ENCODE assay signal across 9 cellular contexts in the genomic region with DNA sequence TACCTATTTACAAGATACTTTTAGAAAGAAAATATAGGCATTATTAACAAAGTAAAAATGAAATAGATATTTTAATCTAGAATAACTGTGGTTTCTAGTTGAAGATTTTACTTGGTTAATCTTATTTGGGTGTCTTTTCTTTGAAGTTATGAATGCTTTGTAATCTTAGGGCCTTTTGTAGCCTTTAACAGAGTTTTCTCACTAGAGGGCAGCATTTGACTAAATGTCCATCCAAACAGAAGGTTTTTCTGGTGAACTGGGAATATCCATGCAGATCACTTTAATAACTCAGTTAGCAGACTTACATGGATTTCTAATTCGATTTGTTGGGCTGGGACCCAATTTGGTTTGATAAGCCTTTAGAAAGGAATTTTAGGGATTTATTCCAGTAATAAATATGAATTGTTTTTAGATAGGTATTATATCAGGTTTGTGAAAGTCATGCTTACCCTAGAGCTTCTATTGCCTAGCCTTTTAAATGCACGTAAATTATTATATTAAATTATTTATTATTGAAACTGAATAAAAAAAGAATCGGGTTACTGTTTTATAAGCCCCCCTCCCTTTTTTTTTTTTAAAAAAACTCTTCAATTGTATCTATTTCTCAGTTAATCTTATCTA.
DNase-seq lines count a peak whose midpoint lies in the region; ATAC-seq and TF ChIP-seq lines count a peak whose summit lies in the region.
"Had no signal": no experiment of that assay in that cellular context is flagged by ENCODE, and none has a peak within 500 bp of the region (broad histone marks: within the 10 kb centered on the region; RNA-seq: fewer than 3 reads in every experiment).

No MANE protein-coding gene starts in this region.

- TF ChIP-seq CTCF in activated CD8-positive, alpha-beta T cell treated with anti-CD3 and anti-CD28 coated beads for 36 hours (IDR thresholded peaks at IDR 0.05) = peak; percentile 70
- TF ChIP-seq CTCF in foreskin keratinocyte (conservative IDR thresholded peaks at IDR 0.05) = peak; percentile 85
- peak in 1 of 4 experiments; percentile 17 for TF ChIP-seq CTCF in uterus (IDR thresholded peaks at IDR 0.05)

- H3K27me3 ChIP-seq in foreskin keratinocyte = peaks cover 19% of the 10 kb centered on the region
- H3K27me3 ChIP-seq in uterus = no peaks in the 10 kb centered on the region

- intact Hi-C loops in activated CD8-positive, alpha-beta T cell treated with anti-CD3 and anti-CD28 coated beads for 36 hours (cut with micrococcal nuclease) = no loop called here
- intact Hi-C loops in uterus (cut with DNase I; ENCODE audit: low total_unique reads) = no loop called here

- H3K36me3 Mint-ChIP-seq in activated CD8-positive, alpha-beta T cell treated with anti-CD3 and anti-CD28 coated beads for 36 hours (ENCODE audit: low read depth) = no peaks in the 10 kb centered on the region
- no peaks in the 10 kb centered on the region for H3K36me3 Mint-ChIP-seq in activated CD8-positive, alpha-beta T cell treated with anti-CD3 and anti-CD28 coated beads, Interleukin-2, amount 10 ng/mL, durations not matched to agents 7 days and 5 days (ENCODE audit: low read depth)
- no peaks in the 10 kb centered on the region for H3K36me3 Mint-ChIP-seq in activated CD8-positive, alpha-beta memory T cell treated with anti-CD3 and anti-CD28 coated beads, Interleukin-2, amount 10 ng/mL, durations not matched to agents 7 days and 5 days
- H3K36me3 Mint-ChIP-seq: CD4-positive, CD25-positive, alpha-beta regulatory T cell had no signal

- no peaks in the 10 kb centered on the region for H3K36me3 ChIP-seq in uterus

- no peaks in the 10 kb centered on the region for H3K4me1 ChIP-seq in foreskin keratinocyte
- H3K4me1 ChIP-seq in uterus = no peaks in the 10 kb centered on the region

- no peaks in the 10 kb centered on the region for H3K9me3 ChIP-seq in uterus

- H3K4me3 ChIP-seq in uterus = no peak overlapping the region

- no peak overlapping the region for H3K4me3 Mint-ChIP-seq in activated CD8-positive, alpha-beta T cell treated with anti-CD3 and anti-CD28 coated beads for 36 hours
- no peak overlapping the region for H3K4me3 Mint-ChIP-seq in activated CD8-positive, alpha-beta T cell treated with anti-CD3 and anti-CD28 coated beads, Interleukin-2, amount 10 ng/mL, durations not matched to agents 7 days and 5 days
- no peak overlapping the region for H3K4me3 Mint-ChIP-seq in activated CD8-positive, alpha-beta memory T cell treated with anti-CD3 and anti-CD28 coated beads, Interleukin-2, amount 10 ng/mL, durations not matched to agents 7 days and 5 days
- H3K4me3 Mint-ChIP-seq: CD4-positive, CD25-positive, alpha-beta regulatory T cell had no signal

- H3K27ac ChIP-seq in foreskin keratinocyte (no peak overlapping the region), uterus (no peak overlapping the region)

- CTCF ChIA-PET in activated CD8-positive, alpha-beta T cell treated with anti-CD3 and anti-CD28 coated beads for 36 hours (lab: Charles Lee) = interaction anchor here (0.8 to 1.5 kb wide), 4 partner anchors 13 to 99 kb away, joined by 3 to 5 read pairs (median 4); no protein-coding TSS in a partner anchor
- CTCF ChIA-PET in activated CD8-positive, alpha-beta T cell treated with anti-CD3 and anti-CD28 coated beads, Interleukin-2, amount 10 ng/mL, durations not matched to agents 7 days and 5 days (lab: Charles Lee) = no interaction called here
- CTCF ChIA-PET in activated CD8-positive, alpha-beta memory T cell treated with anti-CD3 and anti-CD28 coated beads, Interleukin-2, amount 10 ng/mL, durations not matched to agents 7 days and 5 days (lab: Charles Lee) = interaction anchor here (1.3 kb wide), 1 partner anchor 69 kb away, joined by 4 read pairs; no protein-coding TSS in a partner anchor

- POLR2A ChIA-PET in activated CD8-positive, alpha-beta T cell treated with anti-CD3 and anti-CD28 coated beads for 36 hours (lab: Charles Lee) = no interaction called here
- POLR2A ChIA-PET in activated CD8-positive, alpha-beta T cell treated with anti-CD3 and anti-CD28 coated beads, Interleukin-2, amount 10 ng/mL, durations not matched to agents 7 days and 5 days (lab: Charles Lee) = no interaction called here

- peaks cover 21% of the 10 kb centered on the region for H3K27me3 Mint-ChIP-seq in activated CD8-positive, alpha-beta T cell treated with anti-CD3 and anti-CD28 coated beads for 36 hours
- peaks cover 17% of the 10 kb centered on the region for H3K27me3 Mint-ChIP-seq in activated CD8-positive, alpha-beta T cell treated with anti-CD3 and anti-CD28 coated beads, Interleukin-2, amount 10 ng/mL, durations not matched to agents 7 days and 5 days (ENCODE audit: low read depth)
- H3K27me3 Mint-ChIP-seq in activated CD8-positive, alpha-beta memory T cell treated with anti-CD3 and anti-CD28 coated beads, Interleukin-2, amount 10 ng/mL, durations not matched to agents 7 days and 5 days = peaks cover 28% of the 10 kb centered on the region

- H3K4me1 Mint-ChIP-seq in activated CD8-positive, alpha-beta T cell treated with anti-CD3 and anti-CD28 coated beads for 36 hours (ENCODE audit: low read depth) = no peaks in the 10 kb centered on the region
- H3K4me1 Mint-ChIP-seq in activated CD8-positive, alpha-beta T cell treated with anti-CD3 and anti-CD28 coated beads, Interleukin-2, amount 10 ng/mL, durations not matched to agents 7 days and 5 days (ENCODE audit: low read depth) = no peaks in the 10 kb centered on the region
- no peaks in the 10 kb centered on the region for H3K4me1 Mint-ChIP-seq in activated CD8-positive, alpha-beta memory T cell treated with anti-CD3 and anti-CD28 coated beads, Interleukin-2, amount 10 ng/mL, durations not matched to agents 7 days and 5 days
- H3K4me1 Mint-ChIP-seq: CD4-positive, CD25-positive, alpha-beta regulatory T cell had no signal

- DNase-seq in activated CD8-positive, alpha-beta T cell treated with anti-CD3 and anti-CD28 coated beads for 36 hours = no peak
- no peak for DNase-seq in activated CD8-positive, alpha-beta T cell treated with anti-CD3 and anti-CD28 coated beads, Interleukin-2, amount 10 ng/mL, durations not matched to agents 7 days and 5 days
- DNase-seq in NCI-H1105 treated with DMSO at 0.1 percent for 48 hours (lab: John Stamatoyannopoulos, UW) (peak; percentile 78), foreskin keratinocyte (peak in 1 of 2 donors; percentile 43), superior temporal gyrus (ENCODE audit: extremely low spot score) (peak; percentile 89), uterus (no peak)
- DNase-seq in activated CD8-positive, alpha-beta memory T cell treated with anti-CD3 and anti-CD28 coated beads, Interleukin-2, amount 10 ng/mL, durations not matched to agents 7 days and 5 days = no peak

- TF ChIP-seq POLR2A in uterus (IDR thresholded peaks at IDR 0.05) = no peak

- no peaks in the 10 kb centered on the region for H3K9me3 Mint-ChIP-seq in activated CD8-positive, alpha-beta T cell treated with anti-CD3 and anti-CD28 coated beads for 36 hours
- H3K9me3 Mint-ChIP-seq in activated CD8-positive, alpha-beta T cell treated with anti-CD3 and anti-CD28 coated beads, Interleukin-2, amount 10 ng/mL, durations not matched to agents 7 days and 5 days (ENCODE audit: insufficient read depth) = no peaks in the 10 kb centered on the region
- no peaks in the 10 kb centered on the region for H3K9me3 Mint-ChIP-seq in activated CD8-positive, alpha-beta memory T cell treated with anti-CD3 and anti-CD28 coated beads, Interleukin-2, amount 10 ng/mL, durations not matched to agents 7 days and 5 days (ENCODE audit: low read depth)

- H3K27ac Mint-ChIP-seq in activated CD8-positive, alpha-beta T cell treated with anti-CD3 and anti-CD28 coated beads for 36 hours = no peak overlapping the region
- H3K27ac Mint-ChIP-seq in activated CD8-positive, alpha-beta T cell treated with anti-CD3 and anti-CD28 coated beads, Interleukin-2, amount 10 ng/mL, durations not matched to agents 7 days and 5 days = no peak overlapping the region
- no peak overlapping the region for H3K27ac Mint-ChIP-seq in activated CD8-positive, alpha-beta memory T cell treated with anti-CD3 and anti-CD28 coated beads, Interleukin-2, amount 10 ng/mL, durations not matched to agents 7 days and 5 days
- H3K27ac Mint-ChIP-seq: CD4-positive, CD25-positive, alpha-beta regulatory T cell had no signal

- no peak for ATAC-seq in activated CD8-positive, alpha-beta T cell treated with anti-CD3 and anti-CD28 coated beads for 36 hours
- no peak for ATAC-seq in activated CD8-positive, alpha-beta T cell treated with anti-CD3 and anti-CD28 coated beads, Interleukin-2, amount 10 ng/mL, durations not matched to agents 7 days and 5 days
- ATAC-seq in SK-N-SH treated with all-trans-retinoic acid at 6 μM for 48 hours (peak; percentile 82), foreskin keratinocyte (peak; percentile 55)
- ATAC-seq in activated CD8-positive, alpha-beta memory T cell treated with anti-CD3 and anti-CD28 coated beads, Interleukin-2, amount 10 ng/mL, durations not matched to agents 7 days and 5 days = no peak

TF ChIP-seq in SK-N-SH treated with all-trans-retinoic acid at 6 μM for 48 hours, 23 proteins besides CTCF, POLR2A, EP300 and RAD21 (continues in another document):
- TF ChIP-seq, protein P1, sequence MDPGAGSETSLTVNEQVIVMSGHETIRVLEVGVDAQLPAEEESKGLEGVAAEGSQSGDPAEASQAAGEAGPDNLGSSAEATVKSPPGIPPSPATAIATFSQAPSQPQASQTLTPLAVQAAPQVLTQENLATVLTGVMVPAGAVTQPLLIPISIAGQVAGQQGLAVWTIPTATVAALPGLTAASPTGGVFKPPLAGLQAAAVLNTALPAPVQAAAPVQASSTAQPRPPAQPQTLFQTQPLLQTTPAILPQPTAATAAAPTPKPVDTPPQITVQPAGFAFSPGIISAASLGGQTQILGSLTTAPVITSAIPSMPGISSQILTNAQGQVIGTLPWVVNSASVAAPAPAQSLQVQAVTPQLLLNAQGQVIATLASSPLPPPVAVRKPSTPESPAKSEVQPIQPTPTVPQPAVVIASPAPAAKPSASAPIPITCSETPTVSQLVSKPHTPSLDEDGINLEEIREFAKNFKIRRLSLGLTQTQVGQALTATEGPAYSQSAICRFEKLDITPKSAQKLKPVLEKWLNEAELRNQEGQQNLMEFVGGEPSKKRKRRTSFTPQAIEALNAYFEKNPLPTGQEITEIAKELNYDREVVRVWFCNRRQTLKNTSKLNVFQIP (CRISPR knock-in tag; IDR thresholded peaks at IDR 0.05; ENCODE audit: borderline replicate concordance, low read depth) = no peak
- TF ChIP-seq CSDC2 (CRISPR knock-in tag; IDR thresholded peaks at IDR 0.05) (no peak), ARNTL (CRISPR knock-in tag; IDR thresholded peaks at IDR 0.05; ENCODE audit: borderline replicate concordance, low read depth) (no peak)

Comparison
In these comparisons a context has a peak if more than half of its experiments do, and no peak if none do; other contexts are left out.
1. ATAC-seq: peak in SK-N-SH treated with all-trans-retinoic acid at 6 μM for 48 hours (single experiment) and foreskin keratinocyte (single experiment); none in activated CD8-positive, alpha-beta T cell treated with anti-CD3 and anti-CD28 coated beads for 36 hours (single experiment), activated CD8-positive, alpha-beta T cell treated with anti-CD3 and anti-CD28 coated beads, Interleukin-2, amount 10 ng/mL, durations not matched to agents 7 days and 5 days (single experiment) and activated CD8-positive, alpha-beta memory T cell treated with anti-CD3 and anti-CD28 coated beads, Interleukin-2, amount 10 ng/mL, durations not matched to agents 7 days and 5 days (single experiment).
2. DNase-seq: peak in NCI-H1105 treated with DMSO at 0.1 percent for 48 hours (single experiment) and superior temporal gyrus (single experiment); none in activated CD8-positive, alpha-beta T cell treated with anti-CD3 and anti-CD28 coated beads for 36 hours (single experiment), activated CD8-positive, alpha-beta T cell treated with anti-CD3 and anti-CD28 coated beads, Interleukin-2, amount 10 ng/mL, durations not matched to agents 7 days and 5 days (single experiment), activated CD8-positive, alpha-beta memory T cell treated with anti-CD3 and anti-CD28 coated beads, Interleukin-2, amount 10 ng/mL, durations not matched to agents 7 days and 5 days (single experiment) and uterus (0 of 2).